In the genomic region with DNA sequence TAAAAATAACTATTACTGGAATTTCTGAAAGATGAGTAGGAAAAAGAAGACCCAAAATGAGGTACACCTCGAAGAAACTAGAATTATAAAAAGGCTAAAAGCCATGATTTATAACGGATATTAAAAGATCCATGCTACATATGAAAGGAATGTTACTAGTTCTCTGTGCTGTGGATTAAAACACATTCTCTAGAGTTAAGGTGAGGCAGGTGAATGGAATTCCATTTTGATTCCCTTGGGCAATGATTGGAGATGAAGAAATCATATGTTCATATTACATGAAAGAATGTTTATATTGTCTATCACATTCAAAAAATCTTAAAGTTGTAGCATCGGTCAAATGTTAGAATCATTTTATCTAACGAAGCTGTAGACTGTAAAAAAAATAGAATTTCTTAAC, we compare ENCODE assay signal across 25 cellular contexts.
"Had no signal": no experiment of that assay in that cellular context is flagged by ENCODE, and none has a peak within 500 bp of the region (broad histone marks: within the 10 kb centered on the region; RNA-seq: fewer than 3 reads in every experiment).

No MANE protein-coding gene starts in this region.

- H3K4me3 ChIP-seq: ascending aorta, K562, PC-9, SJCRH30, SK-N-MC had no signal

- ATAC-seq: activated CD8-positive, alpha-beta T cell treated with anti-CD3 and anti-CD28 coated beads, Interleukin-2, amount 10 ng/mL, durations not matched to agents 7 days and 5 days; K562 had no signal

- H3K4me2 ChIP-seq: PC-9 had no signal

- H3K27me3 ChIP-seq: ascending aorta, SJCRH30 had no signal

- H3K27ac ChIP-seq: ascending aorta, PC-9, SJCRH30, SK-N-MC had no signal

- H3K4me1 ChIP-seq: ascending aorta, SJCRH30 had no signal

- DNase-seq: activated CD4-positive, alpha-beta T cell treated with anti-CD3 and anti-CD28 coated beads, Interleukin-2, amount 10 ng/mL, durations not matched to agents 7 days and 5 days; activated CD4-positive, alpha-beta T cell treated with anti-CD3 and anti-CD28 coated beads, Interleukin-2, amount 50 U/mL, for 48 hours; activated CD8-positive, alpha-beta T cell treated with anti-CD3 and anti-CD28 coated beads, Interleukin-2, amount 10 ng/mL, durations not matched to agents 7 days and 5 days; activated gamma-delta T cell; activated naive CD4-positive, alpha-beta T cell treated with Interleukin-2 at 50 U/mL for 16 hours; activated naive CD8-positive, alpha-beta T cell treated with anti-CD3 and anti-CD28 coated beads, Interleukin-2, amount 10 ng/mL, durations not matched to agents 7 days and 5 days; activated T-cell treated with anti-CD3 and anti-CD28 coated beads, Interleukin-2, amount 50 U/mL, for 24 hours; amygdala; caudate nucleus; IMR-90; NCI-H1048; NCI-H1105 treated with DMSO at 0.1 percent for 48 hours; NCI-H1436; NCI-H1694; NCI-H1930; NCI-H2081 treated with DMSO at 0.1 percent for 48 hours; NCI-H345; NCI-H524 treated with DMSO at 0.1 percent for 48 hours; PC-9; SHP77; SJCRH30 had no signal

- H3K36me3 ChIP-seq: ascending aorta, SJCRH30 had no signal

- H3K9me3 ChIP-seq: ascending aorta, SJCRH30 had no signal

- FAIRE-seq: K562, RCC 7860 had no signal

- H2AFZ ChIP-seq: PC-9 had no signal
